8 cellular contexts compared by ENCODE assay signal in the genomic region with DNA sequence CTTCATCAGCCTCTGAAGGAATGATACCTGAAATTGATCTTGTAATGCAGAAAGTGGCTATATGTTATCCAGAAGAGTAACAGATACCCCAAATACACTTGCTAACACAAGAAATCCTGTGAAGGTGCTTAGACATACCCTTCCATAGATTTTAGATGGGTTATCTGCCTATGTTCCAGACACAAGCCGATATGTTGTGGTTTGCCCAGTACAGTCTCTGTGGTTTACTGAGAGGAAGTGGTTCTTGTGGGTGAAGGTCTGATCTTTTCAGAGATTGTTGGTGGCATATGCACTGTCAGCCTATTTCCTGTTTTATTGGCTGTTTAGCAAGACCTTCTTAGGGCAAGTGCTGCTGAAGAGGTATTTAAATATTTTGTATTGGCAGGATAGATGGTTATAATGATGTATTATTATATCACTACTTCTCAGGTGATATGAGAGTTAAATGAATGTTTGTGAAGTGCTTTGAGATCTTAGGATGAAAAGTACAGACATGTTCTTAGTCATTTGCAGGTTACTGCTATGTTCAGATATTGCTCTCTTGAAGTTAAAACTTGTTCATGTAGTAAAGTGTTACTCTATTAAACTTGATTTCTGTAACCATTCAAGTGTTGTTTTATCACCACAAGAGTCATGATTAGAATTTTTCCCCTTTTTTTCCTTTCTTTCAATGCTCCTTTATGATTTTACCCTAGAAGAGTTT.
DNase-seq lines count a peak whose midpoint lies in the region; ATAC-seq lines count a peak whose summit lies in the region.

No MANE protein-coding gene starts in this region.

- H3K4me1 Mint-ChIP-seq in stimulated activated effector memory CD8-positive, alpha-beta T cell treated with anti-CD3 and anti-CD28 coated beads, Interleukin-12 subunit alpha, Interleukin-12 subunit beta, amount 100 ng/mL, for 72 hours, result peaks cover 39% of the 10 kb centered on the region

- peak overlapping the region; percentile 43 for H3K27ac Mint-ChIP-seq in stimulated activated effector memory CD8-positive, alpha-beta T cell treated with anti-CD3 and anti-CD28 coated beads, Interleukin-12 subunit alpha, Interleukin-12 subunit beta, amount 100 ng/mL, for 72 hours

- peak overlapping the region; percentile 11 for H3K4me3 Mint-ChIP-seq in stimulated activated effector memory CD8-positive, alpha-beta T cell treated with anti-CD3 and anti-CD28 coated beads, Interleukin-12 subunit alpha, Interleukin-12 subunit beta, amount 100 ng/mL, for 72 hours

- H3K9me3 Mint-ChIP-seq in stimulated activated effector memory CD8-positive, alpha-beta T cell treated with anti-CD3 and anti-CD28 coated beads, Interleukin-12 subunit alpha, Interleukin-12 subunit beta, amount 100 ng/mL, for 72 hours, result peaks cover 4% of the 10 kb centered on the region

- DNase-seq in COLO829 (ENCODE audit: low spot score) (peak; percentile 50), RPMI8226 (peak; percentile 80), DMS53 treated with DMSO at 0.1 percent for 48 hours (lab: John Stamatoyannopoulos, UW; ENCODE audit: unreplicated experiment) (no peak), AG08396 (ENCODE audit: low spot score) (no peak)
- DNase-seq in effector CD4-positive, alpha-beta T cell, result peak; percentile 23
- peak; percentile 26 to 69 for DNase-seq in stimulated activated effector memory CD8-positive, alpha-beta T cell treated with anti-CD3 and anti-CD28 coated beads, Interleukin-12 subunit alpha, Interleukin-12 subunit beta, amount 100 ng/mL, for 72 hours (ENCODE audit: low spot score in 2 of 2)

- peak; percentile 77 for ATAC-seq in GM19035 (IDR thresholded peaks at IDR 0.05; ENCODE audit: unreplicated experiment)
- ATAC-seq in HG03066 (IDR thresholded peaks at IDR 0.05; ENCODE audit: low read depth, unreplicated experiment), result peak; percentile 76
- ATAC-seq in stimulated activated effector memory CD8-positive, alpha-beta T cell treated with anti-CD3 and anti-CD28 coated beads, Interleukin-12 subunit alpha, Interleukin-12 subunit beta, amount 100 ng/mL, for 72 hours, result peak; percentile 94

- peaks cover 11% of the 10 kb centered on the region for H3K36me3 Mint-ChIP-seq in stimulated activated effector memory CD8-positive, alpha-beta T cell treated with anti-CD3 and anti-CD28 coated beads, Interleukin-12 subunit alpha, Interleukin-12 subunit beta, amount 100 ng/mL, for 72 hours

Comparison
In these comparisons a context has a peak if more than half of its experiments do, and no peak if none do; other contexts are left out.
1. DNase-seq: peak in COLO829 (single experiment), RPMI8226 (single experiment), effector CD4-positive, alpha-beta T cell (single experiment) and stimulated activated effector memory CD8-positive, alpha-beta T cell treated with anti-CD3 and anti-CD28 coated beads, Interleukin-12 subunit alpha, Interleukin-12 subunit beta, amount 100 ng/mL, for 72 hours (2 of 2); none in DMS53 treated with DMSO at 0.1 percent for 48 hours (single experiment) and AG08396 (single experiment).
2. Peak in every context shown above with its lines, with median percentiles within 50 percentile points of each other: ATAC-seq.